In genomic region chr15:88615303-88616107, GRCh38 we compare ENCODE assay signal across 14 cellular contexts. TPM values are rescaled to one million over a fixed set of nuclear protein-coding genes. Genes with fewer than 3 reads are reported as not detected.
DNase-seq lines count a peak whose midpoint lies in the region; ATAC-seq and TF ChIP-seq lines count a peak whose summit lies in the region.
"Had no signal": no experiment of that assay in that cellular context is flagged by ENCODE, and none has a peak within 500 bp of the region (broad histone marks: within the 10 kb centered on the region; RNA-seq: fewer than 3 reads in every experiment).

No MANE protein-coding gene starts in this region.

- ATAC-seq in GM19395 (IDR thresholded peaks at IDR 0.05; ENCODE audit: unreplicated experiment) (peak; percentile 59), HG03196 (IDR thresholded peaks at IDR 0.05; ENCODE audit: unreplicated experiment) (peak; percentile 50), GM19452 (IDR thresholded peaks at IDR 0.05; ENCODE audit: unreplicated experiment) (no peak)
- no peak for ATAC-seq in stimulated activated naive CD8-positive, alpha-beta T cell treated with anti-CD3 and anti-CD28 coated beads, Interleukin-15, amount 100 ng/mL, for 72 hours

- intact Hi-C loops in Calu3 (cut with micrococcal nuclease; ENCODE audit: unreplicated experiment) (loop anchor here (2.0 kb wide), 1 partner anchor 149 kb away; the partner anchor contains the start of genes MRPL46 and MRPS11), esophagus muscularis mucosa (cut with DNase I) (no loop called here)

- DNase-seq in Calu3: peak; percentile 62
- DNase-seq in esophagus muscularis mucosa (ENCODE audit: extremely low spot score): peak; percentile 82
- DNase-seq in H4 (ENCODE audit: low spot score): no peak
- no peak for DNase-seq in stimulated activated CD4-positive, alpha-beta T cell treated with anti-CD3 and anti-CD28 coated beads, Interleukin-12 subunit alpha, Interleukin-12 subunit beta, amount 100 ng/mL, for 4 hours
- DNase-seq in stimulated activated naive CD8-positive, alpha-beta T cell treated with anti-CD3 and anti-CD28 coated beads, Interleukin-15, amount 100 ng/mL, for 72 hours: no peak
- DNase-seq: activated T-cell treated with anti-CD3 and anti-CD28 coated beads, Interleukin-2, amount 50 U/mL, for 48 hours; glutamatergic neuron; midbrain; NCI-H524 treated with DMSO at 0.1 percent for 48 hours; stimulated activated naive CD4-positive, alpha-beta T cell treated with Interleukin-2 at 50 U/mL for 16 hours had no signal

- no peak overlapping the region for H3K4me3 ChIP-seq in esophagus muscularis mucosa

- peaks cover 16% of the 10 kb centered on the region for H3K27me3 Mint-ChIP-seq in Calu3 (ENCODE audit: unreplicated experiment)
- peaks cover 40% of the 10 kb centered on the region for H3K27me3 Mint-ChIP-seq in stimulated activated naive CD8-positive, alpha-beta T cell treated with anti-CD3 and anti-CD28 coated beads, Interleukin-15, amount 100 ng/mL, for 72 hours

- 74% methylated on average over 11 of the region's 11 CpGs for WGBS in esophagus muscularis mucosa

- no peak overlapping the region for H3K27ac ChIP-seq in esophagus muscularis mucosa (replicated peaks in 1 of 4)

- peak overlapping the region; percentile 20 for H3K4me3 Mint-ChIP-seq in Calu3 (ENCODE audit: low read depth, unreplicated experiment)
- H3K4me3 Mint-ChIP-seq in stimulated activated naive CD8-positive, alpha-beta T cell treated with anti-CD3 and anti-CD28 coated beads, Interleukin-15, amount 100 ng/mL, for 72 hours: no peak overlapping the region
- H3K4me3 Mint-ChIP-seq: T-helper 2 cell treated with Interferon-gamma antibody and Interleukin-4, amounts not matched to agents 5 μg/mL and 100 μg/mL, for 36 hours had no signal

- peaks cover 0 to 3% (median under 1%) of the 10 kb centered on the region in 4 donors for H3K4me1 ChIP-seq in esophagus muscularis mucosa

- no peak for TF ChIP-seq CTCF in Calu3 (IDR thresholded peaks at IDR 0.05; ENCODE audit: unreplicated experiment)
- no peak for TF ChIP-seq CTCF in esophagus muscularis mucosa (IDR thresholded peaks at IDR 0.05)

- no TSS peak for BruUV-seq in Calu3 (replicated peaks; lab: Mats Ljungman, UMichigan)

- H3K9me3 ChIP-seq in esophagus muscularis mucosa: no peaks in the 10 kb centered on the region

- H3K4me1 Mint-ChIP-seq in Calu3 (ENCODE audit: low read depth, unreplicated experiment): peaks cover 35% of the 10 kb centered on the region
- H3K4me1 Mint-ChIP-seq in stimulated activated naive CD8-positive, alpha-beta T cell treated with anti-CD3 and anti-CD28 coated beads, Interleukin-15, amount 100 ng/mL, for 72 hours: peaks cover 9% of the 10 kb centered on the region

- no peak for TF ChIP-seq EP300 in esophagus muscularis mucosa (IDR thresholded peaks at IDR 0.05)

- no peak for TF ChIP-seq POLR2A in esophagus muscularis mucosa (IDR thresholded peaks at IDR 0.05; ENCODE audit: low read depth)

- H3K27me3 ChIP-seq in esophagus muscularis mucosa: peaks cover 0 to 36% (median 2%) of the 10 kb centered on the region in 4 donors

- peak overlapping the region; percentile 75 for H3K27ac Mint-ChIP-seq in Calu3 (ENCODE audit: unreplicated experiment)
- no peak overlapping the region for H3K27ac Mint-ChIP-seq in stimulated activated naive CD8-positive, alpha-beta T cell treated with anti-CD3 and anti-CD28 coated beads, Interleukin-15, amount 100 ng/mL, for 72 hours
- H3K27ac Mint-ChIP-seq: T-helper 2 cell treated with Interferon-gamma antibody and Interleukin-4, amounts not matched to agents 5 μg/mL and 100 μg/mL, for 36 hours had no signal

- H3K36me3 Mint-ChIP-seq in Calu3 (ENCODE audit: insufficient read depth, unreplicated experiment): peaks cover 10% of the 10 kb centered on the region

- H3K36me3 ChIP-seq in esophagus muscularis mucosa: no peaks in the 10 kb centered on the region

- no peaks in the 10 kb centered on the region for H3K9me3 Mint-ChIP-seq in Calu3 (ENCODE audit: low read depth, unreplicated experiment)
- no peaks in the 10 kb centered on the region for H3K9me3 Mint-ChIP-seq in stimulated activated naive CD8-positive, alpha-beta T cell treated with anti-CD3 and anti-CD28 coated beads, Interleukin-15, amount 100 ng/mL, for 72 hours
- H3K9me3 Mint-ChIP-seq: T-helper 2 cell treated with Interferon-gamma antibody and Interleukin-4, amounts not matched to agents 5 μg/mL and 100 μg/mL, for 36 hours had no signal

- CTCF ChIA-PET in Calu3 (lab: Charles Lee): interaction anchor here (0.6 to 2.5 kb wide), 5 partner anchors 11 to 148 kb away, joined by 3 to 10 read pairs (median 3); partner anchors contain the start of genes ISG20, MRPL46 and MRPS11

RNA-seq across cellular contexts. Expression of gene AEN, which starts 5.6 kb away (rescaled TPM):
- 34.9 and 43.4 TPM in 2 replicates for total RNA-seq in Calu3 (2022)
- 10 to 100 TPM; 13.3 to 29.0 (median 23.4) TPM for total RNA-seq in esophagus muscularis mucosa
- total RNA-seq in H4 (2014; rRNA removed; shearing (Covaris generic)): 23.9 and 28.7 TPM in 2 replicates

RNA-seq across cellular contexts. Expression of gene ISG20, which starts 23.3 kb away (rescaled TPM):
- total RNA-seq in Calu3 (2022) (75.6 and 155 TPM in 2 replicates), esophagus muscularis mucosa (10 to 100 TPM in 2 of 4 donors, 1 to 10 TPM in 2; 6.1 to 21.2 (median 9.8) TPM)
- 14.7 and 20.9 TPM in 2 replicates for total RNA-seq in H4 (2014; rRNA removed; shearing (Covaris generic))

Comparison
In these comparisons a context has a peak if more than half of its experiments do, and no peak if none do; other contexts are left out.
1. DNase-seq: peak in Calu3 (single experiment) and esophagus muscularis mucosa (single experiment); none in H4 (single experiment), stimulated activated CD4-positive, alpha-beta T cell treated with anti-CD3 and anti-CD28 coated beads, Interleukin-12 subunit alpha, Interleukin-12 subunit beta, amount 100 ng/mL, for 4 hours (single experiment) and stimulated activated naive CD8-positive, alpha-beta T cell treated with anti-CD3 and anti-CD28 coated beads, Interleukin-15, amount 100 ng/mL, for 72 hours (0 of 2).
2. ATAC-seq: peak in GM19395 (single experiment) and HG03196 (single experiment); none in GM19452 (single experiment) and stimulated activated naive CD8-positive, alpha-beta T cell treated with anti-CD3 and anti-CD28 coated beads, Interleukin-15, amount 100 ng/mL, for 72 hours (single experiment).